ENCODE assay signal across 11 cellular contexts in the genomic region with DNA sequence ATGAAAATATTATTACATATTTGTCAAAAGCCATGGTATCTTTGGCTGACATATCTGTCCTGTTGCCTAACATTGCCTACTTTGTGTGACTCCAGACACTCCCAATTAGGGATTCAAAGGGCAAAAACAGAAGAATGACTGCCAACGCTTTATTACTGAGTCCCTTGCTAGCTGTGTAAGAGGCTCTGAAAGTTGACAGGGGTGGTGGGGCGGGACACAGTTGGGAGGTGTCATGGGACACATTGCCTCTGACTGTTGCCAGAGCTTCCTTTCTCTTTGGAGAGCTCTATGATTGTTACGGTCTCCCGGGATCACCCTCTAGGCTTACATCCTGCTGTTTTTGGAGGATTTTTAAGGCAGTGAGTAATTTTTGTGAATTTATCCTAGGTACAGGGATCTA.
"Had no signal": no experiment of that assay in that cellular context is flagged by ENCODE, and none has a peak within 500 bp of the region (broad histone marks: within the 10 kb centered on the region; RNA-seq: fewer than 3 reads in every experiment).

No MANE protein-coding gene starts in this region.

- DNase-seq: activated CD4-positive, alpha-beta T cell treated with anti-CD3 and anti-CD28 coated beads for 48 hours; activated CD8-positive, alpha-beta T cell treated with anti-CD3 and anti-CD28 coated beads, Interleukin-2, amount 10 ng/mL, durations not matched to agents 7 days and 5 days; activated naive CD4-positive, alpha-beta T cell; hypothalamus; mesenchymal stem cell; nephron progenitor cell; stimulated activated CD4-positive, alpha-beta T cell treated with anti-CD3 and anti-CD28 coated beads, Interleukin-4, amount 100 ng/mL, for 4 hours; stimulated activated naive CD8-positive, alpha-beta T cell treated with anti-CD3 and anti-CD28 coated beads, Interleukin-15, amount 100 ng/mL, for 72 hours; T-cell; T1000; uterus had no signal

- H3K36me3 ChIP-seq: uterus had no signal

- ATAC-seq: activated CD8-positive, alpha-beta T cell treated with anti-CD3 and anti-CD28 coated beads, Interleukin-2, amount 10 ng/mL, durations not matched to agents 7 days and 5 days; stimulated activated naive CD8-positive, alpha-beta T cell treated with anti-CD3 and anti-CD28 coated beads, Interleukin-15, amount 100 ng/mL, for 72 hours; T-cell had no signal

- H3K9me3 ChIP-seq: uterus had no signal

- H3K27ac ChIP-seq: uterus had no signal

- H3K27me3 ChIP-seq: uterus had no signal

- H3K4me1 ChIP-seq: uterus had no signal

- H3K4me3 ChIP-seq: uterus had no signal
